34 cellular contexts compared by ENCODE assay signal in genomic region chr9:99835581-99835980, GRCh38.
"Had no signal": no experiment of that assay in that cellular context is flagged by ENCODE, and none has a peak within 500 bp of the region (broad histone marks: within the 10 kb centered on the region; RNA-seq: fewer than 3 reads in every experiment).

No MANE protein-coding gene starts in this region.

- H3K4me3 Mint-ChIP-seq: activated B cell treated with CpG ODN at 0.5 μM for 24 hours; activated CD4-positive, alpha-beta memory T cell treated with anti-CD3 and anti-CD28 coated beads for 36 hours; activated CD8-positive, alpha-beta T cell treated with anti-CD3 and anti-CD28 coated beads for 36 hours; activated naive CD4-positive, alpha-beta T cell treated with anti-CD3 and anti-CD28 coated beads for 36 hours; activated naive CD8-positive, alpha-beta T cell treated with anti-CD3 and anti-CD28 coated beads for 36 hours; activated T-cell treated with anti-CD3 and anti-CD28 coated beads, Interleukin-2, amount 50 U/mL, for 4 hours; activated T-cell treated with anti-CD3 and anti-CD28 coated beads, Interleukin-2, amount 50 U/mL, for 72 hours; activated T-helper 1 cell treated with anti-CD3 and anti-CD28 coated beads, Interleukin-12 subunit alpha, Interleukin-12 subunit beta, Interleukin-2, Interleukin-4 antibody, amounts not matched to agents 30 ng/mL and 10 ng/mL and 1 ng/mL, durations not matched to agents 14 hours and 24 hours and 36 hours; activated T-helper 17 cell treated with anti-CD3 and anti-CD28 coated beads, Interleukin-2, amount 50 U/mL, for 72 hours; T-helper 1 cell treated with Interleukin-12 subunit alpha and Interleukin-12 subunit beta and Interleukin-4 antibody, amounts not matched to agents 30 μg/mL and 1 μg/mL, for 36 hours; T-helper 2 cell treated with Interferon-gamma antibody and Interleukin-4, amounts not matched to agents 5 μg/mL and 100 μg/mL, for 36 hours had no signal

- H3K9me3 Mint-ChIP-seq: activated B cell treated with CpG ODN at 0.5 μM for 24 hours; activated CD4-positive, alpha-beta memory T cell treated with anti-CD3 and anti-CD28 coated beads for 36 hours; activated CD8-positive, alpha-beta T cell treated with anti-CD3 and anti-CD28 coated beads for 36 hours; activated naive CD4-positive, alpha-beta T cell treated with anti-CD3 and anti-CD28 coated beads for 36 hours; activated naive CD4-positive, alpha-beta T cell treated with anti-CD3 and anti-CD28 coated beads, Interleukin-2, amount 50 U/mL, for 72 hours; activated naive CD8-positive, alpha-beta T cell treated with anti-CD3 and anti-CD28 coated beads for 36 hours; activated T-cell treated with anti-CD3 and anti-CD28 coated beads, Interleukin-2, amount 50 U/mL, for 4 hours; activated T-cell treated with anti-CD3 and anti-CD28 coated beads, Interleukin-2, amount 50 U/mL, for 72 hours; activated T-helper 1 cell treated with anti-CD3 and anti-CD28 coated beads, Interleukin-12 subunit alpha, Interleukin-12 subunit beta, Interleukin-2, Interleukin-4 antibody, amounts not matched to agents 30 ng/mL and 10 ng/mL and 1 ng/mL, durations not matched to agents 14 hours and 24 hours and 36 hours; activated T-helper 17 cell treated with anti-CD3 and anti-CD28 coated beads, Interleukin-2, amount 50 U/mL, for 72 hours; T-helper 1 cell treated with Interleukin-12 subunit alpha and Interleukin-12 subunit beta and Interleukin-4 antibody, amounts not matched to agents 30 μg/mL and 1 μg/mL, for 36 hours; T-helper 2 cell treated with Interferon-gamma antibody and Interleukin-4, amounts not matched to agents 5 μg/mL and 100 μg/mL, for 36 hours had no signal

- H3K36me3 ChIP-seq: adrenal gland, brain microvascular endothelial cell, breast epithelium had no signal

- H3K27me3 ChIP-seq: adrenal gland, body of pancreas, brain microvascular endothelial cell, breast epithelium had no signal

- DNase-seq: activated B cell treated with CpG ODN at 0.5 μM for 24 hours; activated CD4-positive, alpha-beta memory T cell treated with anti-CD3 and anti-CD28 coated beads for 36 hours; activated CD4-positive, alpha-beta T cell treated with anti-CD3 and anti-CD28 coated beads for 48 hours; activated CD4-positive, alpha-beta T cell treated with anti-CD3 and anti-CD28 coated beads, Interleukin-2, amount 50 U/mL, for 1 hour; activated CD4-positive, alpha-beta T cell treated with anti-CD3 and anti-CD28 coated beads, Interleukin-2, amount 50 U/mL, for 4 hours; activated CD4-positive, CD25-positive, alpha-beta regulatory T cell treated with anti-CD3 and anti-CD28 coated beads, Interleukin-2, amount 50 U/mL, for 72 hours; activated CD8-positive, alpha-beta memory T cell treated with anti-CD3 and anti-CD28 coated beads, Interleukin-2, amount 50 U/mL, for 4 hours; activated CD8-positive, alpha-beta T cell treated with anti-CD3 and anti-CD28 coated beads for 36 hours; activated effector memory CD4-positive, alpha-beta T cell treated with anti-CD3 and anti-CD28 coated beads, Interleukin-2, amount 50 U/mL, for 16 hours; activated gamma-delta T cell treated with Interleukin-2 at 50 U/mL for 16 hours; activated naive CD4-positive, alpha-beta T cell; activated naive CD4-positive, alpha-beta T cell treated with anti-CD3 and anti-CD28 coated beads for 36 hours; activated naive CD4-positive, alpha-beta T cell treated with anti-CD3 and anti-CD28 coated beads, Interleukin-2, amount 50 U/mL, for 16 hours; activated naive CD8-positive, alpha-beta T cell treated with anti-CD3 and anti-CD28 coated beads for 36 hours; activated T-cell treated with anti-CD3 and anti-CD28 coated beads for 4 hours; activated T-cell treated with anti-CD3 and anti-CD28 coated beads, Interleukin-2, amount 50 U/mL, for 1 hour; activated T-cell treated with anti-CD3 and anti-CD28 coated beads, Interleukin-2, amount 50 U/mL, for 4 hours; activated T-cell treated with anti-CD3 and anti-CD28 coated beads, Interleukin-2, amount 50 U/mL, for 72 hours; adrenal gland; amniotic stem cell; aorta; body of pancreas; brain microvascular endothelial cell; central memory CD4-positive, alpha-beta T cell; T-helper 1 cell; T-helper 2 cell; T-helper 9 cell had no signal

- H3K27ac Mint-ChIP-seq: activated B cell treated with CpG ODN at 0.5 μM for 24 hours; activated CD4-positive, alpha-beta memory T cell treated with anti-CD3 and anti-CD28 coated beads for 36 hours; activated CD8-positive, alpha-beta T cell treated with anti-CD3 and anti-CD28 coated beads for 36 hours; activated naive CD4-positive, alpha-beta T cell treated with anti-CD3 and anti-CD28 coated beads for 36 hours; activated naive CD4-positive, alpha-beta T cell treated with anti-CD3 and anti-CD28 coated beads, Interleukin-2, amount 50 U/mL, for 72 hours; activated naive CD8-positive, alpha-beta T cell treated with anti-CD3 and anti-CD28 coated beads for 36 hours; activated T-cell treated with anti-CD3 and anti-CD28 coated beads, Interleukin-2, amount 50 U/mL, for 72 hours; activated T-helper 1 cell treated with anti-CD3 and anti-CD28 coated beads, Interleukin-12 subunit alpha, Interleukin-12 subunit beta, Interleukin-2, Interleukin-4 antibody, amounts not matched to agents 30 ng/mL and 10 ng/mL and 1 ng/mL, durations not matched to agents 14 hours and 24 hours and 36 hours; activated T-helper 17 cell treated with anti-CD3 and anti-CD28 coated beads, Interleukin-2, amount 50 U/mL, for 72 hours; T-helper 1 cell treated with Interleukin-12 subunit alpha and Interleukin-12 subunit beta and Interleukin-4 antibody, amounts not matched to agents 30 μg/mL and 1 μg/mL, for 36 hours; T-helper 2 cell treated with Interferon-gamma antibody and Interleukin-4, amounts not matched to agents 5 μg/mL and 100 μg/mL, for 36 hours had no signal

- H3K27ac ChIP-seq: adrenal gland, body of pancreas, brain microvascular endothelial cell, breast epithelium, VCaP had no signal

- H3K4me1 Mint-ChIP-seq: activated T-helper 17 cell treated with anti-CD3 and anti-CD28 coated beads, Interleukin-2, amount 50 U/mL, for 72 hours had no signal

- H3K4me1 ChIP-seq: adrenal gland, body of pancreas, breast epithelium had no signal

- H3K27me3 Mint-ChIP-seq: activated CD8-positive, alpha-beta T cell treated with anti-CD3 and anti-CD28 coated beads for 36 hours; activated naive CD8-positive, alpha-beta T cell treated with anti-CD3 and anti-CD28 coated beads for 36 hours; activated T-helper 17 cell treated with anti-CD3 and anti-CD28 coated beads, Interleukin-2, amount 50 U/mL, for 72 hours had no signal

- H3K4me3 ChIP-seq: adrenal gland, body of pancreas, breast epithelium had no signal
